ENCODE assay signal across 8 cellular contexts in genomic region chr4:183987529-183987946, GRCh38.
DNase-seq lines count a peak whose midpoint lies in the region; ATAC-seq and TF ChIP-seq lines count a peak whose summit lies in the region.

No MANE protein-coding gene starts in this region.

- peak overlapping the region; percentile 75 to 83 (median 82) for H3K27ac ChIP-seq in sigmoid colon

- DNase-seq in HT-29 (ENCODE audit: low spot score) (peak; percentile 59), amygdala (lab: John Stamatoyannopoulos, UW) (peak in 50 of 56 donors; percentile 13 to 80 (median 56)), hippocampal formation (lab: John Stamatoyannopoulos, UW) (peak; percentile 68 to 69), sigmoid colon (peak; percentile 92), NK-92 (lab: John Stamatoyannopoulos, UW; ENCODE audit: unreplicated experiment) (no peak), LoVo (ENCODE audit: low spot score) (no peak)

- no peak for TF ChIP-seq POLR2A in sigmoid colon (IDR thresholded peaks at IDR 0.05)

- TF ChIP-seq EP300 in sigmoid colon (IDR thresholded peaks at IDR 0.05), result peak in 3 of 4 donors; percentile 42 to 86 (median 86)

- peak overlapping the region in 3 of 4 donors; percentile 25 to 40 (median 39) for H3K4me3 ChIP-seq in sigmoid colon

- ATAC-seq in GM19455 (IDR thresholded peaks at IDR 0.05; ENCODE audit: unreplicated experiment), result no peak
- no peak for ATAC-seq in GM21381 (IDR thresholded peaks at IDR 0.05; ENCODE audit: unreplicated experiment)

- H3K27me3 ChIP-seq in sigmoid colon, result no peaks in the 10 kb centered on the region

- H3K36me3 ChIP-seq in sigmoid colon, result no peaks in the 10 kb centered on the region

- 24 to 62% methylated on average over 22 of the region's 22 CpGs for WGBS in sigmoid colon, 2 donors

- H3K4me1 ChIP-seq in sigmoid colon, result peaks cover 0 to 29% (median 19%) of the 10 kb centered on the region in 4 donors

- intact Hi-C loops in sigmoid colon (cut with DNase I), result loop anchor here (5.0 kb wide), 2 partner anchors 80 to 180 kb away; partner anchors contain the start of gene STOX2

- TF ChIP-seq CTCF in sigmoid colon (IDR thresholded peaks at IDR 0.05), result no peak

- no peaks in the 10 kb centered on the region for H3K9me3 ChIP-seq in sigmoid colon

Comparison
In these comparisons a context has a peak if more than half of its experiments do, and no peak if none do; other contexts are left out.
1. DNase-seq: peak in HT-29 (single experiment), amygdala (50 of 56), hippocampal formation (2 of 2) and sigmoid colon (single experiment); none in NK-92 (single experiment) and LoVo (single experiment).